Comparison of ENCODE assay signal across 8 cellular contexts in the genomic region with DNA sequence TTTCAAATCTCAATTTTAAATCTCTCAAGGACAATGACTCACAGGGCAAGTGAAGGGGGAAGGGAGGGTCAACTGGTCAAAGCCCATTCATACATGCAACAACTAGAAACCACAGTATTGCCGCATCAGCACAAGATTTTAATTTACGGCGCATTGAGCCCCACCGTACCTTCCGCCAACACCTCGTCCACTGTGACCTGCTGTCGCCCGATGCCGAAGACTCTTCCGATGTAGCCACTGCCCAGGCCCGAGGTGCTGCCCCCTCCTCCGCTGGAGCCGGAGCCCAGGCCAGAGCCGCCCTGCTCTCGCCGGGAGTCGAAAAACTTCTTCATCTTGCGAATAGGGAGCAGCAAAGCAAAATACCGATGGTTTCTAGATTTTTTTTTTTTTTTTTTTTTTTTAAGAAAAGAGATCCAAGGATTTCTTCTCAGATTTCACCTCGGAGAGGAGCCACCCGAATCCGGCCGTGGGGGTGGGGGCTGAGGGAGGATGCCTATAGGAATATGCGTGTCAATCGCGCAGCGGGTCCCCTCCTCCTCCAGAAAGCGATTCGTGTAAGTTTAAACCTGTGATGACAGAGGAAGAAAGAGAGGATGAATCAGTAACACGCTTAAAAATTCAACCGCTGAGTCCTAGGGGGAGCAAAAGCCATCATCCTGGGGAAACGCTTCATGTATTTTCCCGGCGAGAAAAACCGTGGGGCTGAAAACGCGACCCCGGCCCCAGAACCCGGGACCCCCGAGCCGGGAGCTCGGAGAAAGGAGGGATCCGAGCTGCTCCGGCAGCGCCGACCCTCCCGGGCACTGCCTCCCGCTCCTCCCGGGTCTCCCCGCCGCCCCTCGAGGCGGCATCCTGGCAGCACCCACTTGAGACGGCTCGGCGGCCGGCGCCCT. TPM values are rescaled to one million over a fixed set of nuclear protein-coding genes. Genes with fewer than 3 reads are reported as not detected.
DNase-seq lines count a peak whose midpoint lies in the region; ATAC-seq and TF ChIP-seq lines count a peak whose summit lies in the region.

No MANE protein-coding gene starts in this region.

- H3K27ac Mint-ChIP-seq in CD4-positive, alpha-beta memory T cell = peak overlapping the region; percentile 94 to 99 (median 97)
- peak overlapping the region; percentile 87 to 88 for H3K27ac Mint-ChIP-seq in natural killer cell treated with Interleukin-12 subunit alpha and Interleukin-12 subunit beta and Interleukin-15 and Interleukin-18, amount 100 ng/mL, for 72 hours

- H3K36me3 ChIP-seq in CD4-positive, alpha-beta memory T cell (ENCODE audit: insufficient read depth, low read length) = peaks cover 6% of the 10 kb centered on the region
- peaks cover 4% of the 10 kb centered on the region; the same call in 1 of the 2 replicates for H3K36me3 ChIP-seq in PC-9 (ENCODE audit: low read depth)
- H3K36me3 ChIP-seq in fibroblast of lung (ENCODE audit: control insufficient read depth, insufficient read depth, low read length) = peaks cover 2% of the 10 kb centered on the region
- no peaks in the 10 kb centered on the region for H3K36me3 ChIP-seq in stomach smooth muscle (ENCODE audit: control insufficient read depth in 2 of 2, insufficient read depth in 2 of 2, low read length in 2 of 2)

- H3K9me3 Mint-ChIP-seq in CD4-positive, alpha-beta memory T cell = no peaks in the 10 kb centered on the region
- no peaks in the 10 kb centered on the region for H3K9me3 Mint-ChIP-seq in natural killer cell treated with Interleukin-12 subunit alpha and Interleukin-12 subunit beta and Interleukin-15 and Interleukin-18, amount 100 ng/mL, for 72 hours

- H3K9ac ChIP-seq in fibroblast of lung (ENCODE audit: insufficient read depth, low read length) = peak overlapping the region; percentile 89
- H3K9ac ChIP-seq in stomach smooth muscle (ENCODE audit: low read length in 2 of 2) = peak overlapping the region; percentile 75 to 84

- H3F3A ChIP-seq in PC-9 (ENCODE audit: insufficient read depth, low read depth) = peaks cover 16% of the 10 kb centered on the region; the same call in 1 of the 2 replicates

- peaks cover 16% of the 10 kb centered on the region; the same call in 1 of the 2 replicates for H4K20me1 ChIP-seq in PC-9 (ENCODE audit: insufficient read depth)
- H4K20me1 ChIP-seq in fibroblast of lung (ENCODE audit: control insufficient read depth, extremely low read depth, insufficient read depth, low read length) = no peaks in the 10 kb centered on the region

- peaks cover 57 to 74% (median 65%) of the 10 kb centered on the region in 4 donors for H3K4me1 Mint-ChIP-seq in CD4-positive, alpha-beta memory T cell
- H3K4me1 Mint-ChIP-seq in natural killer cell treated with Interleukin-12 subunit alpha and Interleukin-12 subunit beta and Interleukin-15 and Interleukin-18, amount 100 ng/mL, for 72 hours (ENCODE audit: low read depth in 2 of 2) = peaks cover 69 to 83% of the 10 kb centered on the region in 2 donors

- CTCF ChIA-PET in CD4-positive, alpha-beta memory T cell (lab: Charles Lee; ENCODE audit: partially characterized antibody) = interaction anchor here (3.2 to 7.3 kb wide), 4 partner anchors 15 to 78 kb away, joined by 14 to 95 read pairs (median 32); no protein-coding TSS in a partner anchor
- CTCF ChIA-PET in PC-9 (lab: Charles Lee) = interaction anchor here (0.5 kb wide), 1 partner anchor 14 kb away, joined by 4 read pairs; no protein-coding TSS in a partner anchor

- ATAC-seq in HG02938 (IDR thresholded peaks at IDR 0.05; ENCODE audit: unreplicated experiment) (peak; percentile 17), GM21528 (IDR thresholded peaks at IDR 0.05; ENCODE audit: low FRiP score, unreplicated experiment) (no peak)
- ATAC-seq in natural killer cell treated with Interleukin-12 subunit alpha and Interleukin-12 subunit beta and Interleukin-15 and Interleukin-18, amount 100 ng/mL, for 72 hours = peak; percentile 54 to 56

- H3K27me3 ChIP-seq in CD4-positive, alpha-beta memory T cell (ENCODE audit: insufficient read depth, low read length) = no peaks in the 10 kb centered on the region
- no peaks in the 10 kb centered on the region for H3K27me3 ChIP-seq in PC-9 (ENCODE audit: insufficient read depth, low read depth)
- no peaks in the 10 kb centered on the region for H3K27me3 ChIP-seq in fibroblast of lung (ENCODE audit: control insufficient read depth, insufficient read depth, low read length)
- no peaks in the 10 kb centered on the region for H3K27me3 ChIP-seq in stomach smooth muscle (ENCODE audit: control insufficient read depth in 1 of 2, insufficient read depth in 2 of 2, low read length in 2 of 2)

- peak overlapping the region; percentile 95 for H3K4me2 ChIP-seq in PC-9
- H3K4me2 ChIP-seq in fibroblast of lung (ENCODE audit: extremely low read depth, insufficient read depth, low read length) = peak overlapping the region; percentile 97

- H3K9me2 ChIP-seq in PC-9 (ENCODE audit: insufficient read depth) = no peaks in the 10 kb centered on the region

- no peaks in the 10 kb centered on the region for H3K9me3 ChIP-seq in CD4-positive, alpha-beta memory T cell (ENCODE audit: control insufficient read depth in 1 of 2, low read length in 2 of 2)
- H3K9me3 ChIP-seq in PC-9 (ENCODE audit: insufficient read depth, low read depth) (no peaks in the 10 kb centered on the region), fibroblast of lung (ENCODE audit: control insufficient read depth, insufficient read depth, low read depth, low read length) (no peaks in the 10 kb centered on the region), stomach smooth muscle (ENCODE audit: control insufficient read depth in 2 of 2, low read length in 2 of 2) (no peaks in the 10 kb centered on the region)

- BruUV-seq in PC-9 (replicated peaks; lab: Mats Ljungman, UMichigan) = no TSS peak

- H3K79me2 ChIP-seq in PC-9 (ENCODE audit: low read depth) = peaks cover 69% of the 10 kb centered on the region
- peaks cover 53% of the 10 kb centered on the region for H3K79me2 ChIP-seq in fibroblast of lung (ENCODE audit: control insufficient read depth, insufficient read depth, low read length)

- peak; percentile 50 to 79 (median 58) for DNase-seq in CD4-positive, alpha-beta memory T cell
- peak; percentile 52 to 81 for DNase-seq in PC-9
- DNase-seq in activated T-helper 1 cell treated with Interleukin-2 at 50 U/mL for 16 hours (ENCODE audit: low read depth) = peak; percentile 30
- peak; percentile 84 to 90 for DNase-seq in fibroblast of lung (ENCODE audit: low read depth in 2 of 2)
- peak; percentile 79 for DNase-seq in natural killer cell treated with Interleukin-12 subunit alpha and Interleukin-12 subunit beta and Interleukin-15 and Interleukin-18, amount 100 ng/mL, for 72 hours (ENCODE audit: low spot score)

- H3K4me1 ChIP-seq in CD4-positive, alpha-beta memory T cell (ENCODE audit: insufficient read depth, low read length) = peaks cover 70% of the 10 kb centered on the region
- H3K4me1 ChIP-seq in PC-9 (replicated peaks; ENCODE audit: insufficient read depth) (peaks cover 56% of the 10 kb centered on the region), fibroblast of lung (ENCODE audit: control insufficient read depth, extremely low read depth, insufficient read depth, low read length) (peaks cover 6% of the 10 kb centered on the region), stomach smooth muscle (ENCODE audit: control insufficient read depth, insufficient read depth, low read length) (peaks cover 19% of the 10 kb centered on the region)

- peak overlapping the region; percentile 92 to 99 (median 98) for H3K4me3 Mint-ChIP-seq in CD4-positive, alpha-beta memory T cell
- peak overlapping the region; percentile 88 for H3K4me3 Mint-ChIP-seq in natural killer cell treated with Interleukin-12 subunit alpha and Interleukin-12 subunit beta and Interleukin-15 and Interleukin-18, amount 100 ng/mL, for 72 hours

- H3K27me3 Mint-ChIP-seq in CD4-positive, alpha-beta memory T cell = no peaks in the 10 kb centered on the region
- no peaks in the 10 kb centered on the region for H3K27me3 Mint-ChIP-seq in natural killer cell treated with Interleukin-12 subunit alpha and Interleukin-12 subunit beta and Interleukin-15 and Interleukin-18, amount 100 ng/mL, for 72 hours

- peak overlapping the region; percentile 80 for H3K27ac ChIP-seq in CD4-positive, alpha-beta memory T cell (ENCODE audit: low read depth, low read length)
- H3K27ac ChIP-seq in PC-9 (peak overlapping the region; percentile 90), fibroblast of lung (ENCODE audit: insufficient read depth, low read length) (peak overlapping the region; percentile 96), stomach smooth muscle (ENCODE audit: low read length) (peak overlapping the region; percentile 95)

- no peak for TF ChIP-seq CTCF in PC-9 (conservative IDR thresholded peaks at IDR 0.05)
- no peak for TF ChIP-seq CTCF in fibroblast of lung (conservative IDR thresholded peaks at IDR 0.05 in 1 of 2, IDR thresholded peaks at IDR 0.05 in 1 of 2; ENCODE audit: low read depth in 1 of 2, low read length in 2 of 2)

- H3K4me3 ChIP-seq in CD4-positive, alpha-beta memory T cell (ENCODE audit: low read length in 2 of 2) = peak overlapping the region; percentile 91 to 95
- peak overlapping the region; percentile 86 for H3K4me3 ChIP-seq in PC-9
- peak overlapping the region; percentile 61 to 94 (median 76) for H3K4me3 ChIP-seq in fibroblast of lung (replicated peaks in 1 of 4; ENCODE audit: control extremely low read depth in 1 of 4, insufficient read depth in 1 of 4, low read depth in 3 of 4, low read length in 4 of 4)
- H3K4me3 ChIP-seq in stomach smooth muscle (ENCODE audit: low read length in 2 of 2) = peak overlapping the region; percentile 91 to 98

- intact Hi-C loops in CD4-positive, alpha-beta memory T cell (cut with micrococcal nuclease) = loop anchor here (1.0 to 10.0 kb wide), 2 partner anchors 71 to 258 kb away; partner anchors contain the start of gene GFPT1
- intact Hi-C loops in PC-9 (cut with micrococcal nuclease; ENCODE audit: unreplicated experiment) = loop anchor here (1.0 to 5.0 kb wide), 5 partner anchors 26 to 256 kb away; partner anchors contain the start of gene GFPT1

- POLR2A ChIA-PET in CD4-positive, alpha-beta memory T cell (lab: Charles Lee; ENCODE audit: partially characterized antibody) = interaction anchor here (0.7 to 9.5 kb wide), 33 partner anchors 8 to 548 kb away, joined by 3 to 217 read pairs (median 8); partner anchors contain the start of genes C2orf42 and NFU1
- POLR2A ChIA-PET in PC-9 (lab: Charles Lee; ENCODE audit: unreplicated experiment) = interaction anchor here (0.5 kb wide), 1 partner anchor 74 kb away, joined by 3 read pairs; no protein-coding TSS in a partner anchor

- peak overlapping the region; percentile 91 for H2AFZ ChIP-seq in PC-9
- H2AFZ ChIP-seq in fibroblast of lung (ENCODE audit: low read length) = no peak overlapping the region

- H3K36me3 Mint-ChIP-seq in CD4-positive, alpha-beta memory T cell = peaks cover 32 to 55% of the 10 kb centered on the region in 2 donors
- peaks cover 14% of the 10 kb centered on the region for H3K36me3 Mint-ChIP-seq in natural killer cell treated with Interleukin-12 subunit alpha and Interleukin-12 subunit beta and Interleukin-15 and Interleukin-18, amount 100 ng/mL, for 72 hours

RNA-seq across cellular contexts. Expression of gene AAK1, which starts 0.6 kb away (rescaled TPM):
- total RNA-seq in CD4-positive, alpha-beta memory T cell = 100 to 1,000 TPM; 220 to 225 TPM
- polyA plus RNA-seq in CD4-positive, alpha-beta memory T cell = 100 to 1,000 TPM in 1 of 2 donors, 10 to 100 TPM in 1; 27.6 to 129 TPM
- total RNA-seq in PC-9 (2021) = 50.3 and 66.6 TPM in 2 replicates
- total RNA-seq in fibroblast of lung = 21.1 and 45.7 TPM in 2 replicates
- polyA plus RNA-seq in fibroblast of lung = 43.5 and 49.1 TPM in 2 replicates
- polyA plus RNA-seq in fibroblast of lung (2012) = 31.3 and 38.4 TPM in 2 replicates
- 71.8 and 72.8 TPM in 2 replicates for polyA minus RNA-seq in fibroblast of lung (ENCODE audit: low replicate concordance)
- total RNA-seq in natural killer cell treated with Interleukin-12 subunit alpha and Interleukin-12 subunit beta and Interleukin-15 and Interleukin-18, amount 100 ng/mL, for 72 hours = 100 to 1,000 TPM in 1 of 2 donors, 10 to 100 TPM in 1; 97.1 to 114 TPM

Comparison
In these comparisons a context has a peak if more than half of its experiments do, and no peak if none do; other contexts are left out.
1. DNase-seq: peak in every context shown above with its lines; median percentile 87 in fibroblast of lung; 79 in natural killer cell treated with Interleukin-12 subunit alpha and Interleukin-12 subunit beta and Interleukin-15 and Interleukin-18, amount 100 ng/mL, for 72 hours; 66 in PC-9; 58 in CD4-positive, alpha-beta memory T cell; 30 in activated T-helper 1 cell treated with Interleukin-2 at 50 U/mL for 16 hours.